8 cellular contexts compared by ENCODE assay signal in the genomic region with DNA sequence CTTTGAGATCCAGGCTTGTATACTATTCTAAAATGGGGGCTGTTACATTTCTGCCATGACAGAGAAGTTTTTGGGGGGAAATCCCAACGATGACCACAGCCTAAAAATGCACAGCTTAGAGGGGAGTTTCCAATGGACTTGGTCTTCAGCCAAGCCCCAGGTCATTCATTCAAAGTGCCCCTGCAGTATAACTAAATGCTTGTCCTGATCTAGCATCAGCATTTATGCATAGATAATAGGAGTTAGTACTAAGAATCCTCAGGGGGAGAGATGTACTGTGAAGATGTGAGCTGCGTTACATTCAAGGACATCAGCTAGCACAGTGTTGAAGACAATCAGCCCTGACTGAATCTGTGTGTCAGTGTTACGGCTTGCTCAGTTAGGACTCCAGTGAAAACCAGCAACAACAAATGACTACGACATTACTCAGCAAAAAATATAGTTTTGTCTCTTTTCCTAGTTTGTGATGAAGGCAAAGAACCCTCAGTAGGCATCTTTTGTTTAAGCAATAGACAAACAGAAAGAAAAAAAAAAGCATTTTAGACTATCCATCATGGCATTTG.
DNase-seq lines count a peak whose midpoint lies in the region; ATAC-seq, FAIRE-seq and TF ChIP-seq lines count a peak whose summit lies in the region.

No MANE protein-coding gene starts in this region.

- peak; percentile 47 for ATAC-seq in GM21447 (IDR thresholded peaks at IDR 0.05; ENCODE audit: unreplicated experiment)

- TF ChIP-seq POLR2A in GM12891 (IDR thresholded peaks at IDR 0.05; ENCODE audit: low read depth, low read length), result peak; percentile 93

- DNase-seq in GM12891 (ENCODE audit: insufficient read length, low spot score), result no peak
- DNase-seq in HK-2 (ENCODE audit: unreplicated experiment), result peak; percentile 30
- DNase-seq in fibroblast of peridontal ligament (ENCODE audit: extremely low read depth), result peak; percentile 53
- DNase-seq in amygdala (lab: John Stamatoyannopoulos, UW), result no peak
- no peak for DNase-seq in CD1c-positive myeloid dendritic cell (ENCODE audit: extremely low spot score)
- no peak for DNase-seq in HUDEP-2 (lab: John Stamatoyannopoulos, UW; ENCODE audit: unreplicated experiment in 76 of 76)
- DNase-seq in GDM1 (lab: John Stamatoyannopoulos, UW), result no peak

- peak; percentile 66 for FAIRE-seq in GM12891 (lab: Jason Lieb, UNC)

TF ChIP-seq in GM12891, 5 proteins besides CTCF, POLR2A, EP300 and RAD21:
- TF ChIP-seq POU2F2 (IDR thresholded peaks at IDR 0.05; ENCODE audit: low read depth, low read length) (peak; percentile 78), PAX5 (IDR thresholded peaks at IDR 0.05; ENCODE audit: insufficient read depth, low read length, severe bottlenecking) (no peak), POLR2AphosphoS5 (IDR thresholded peaks at IDR 0.05; ENCODE audit: low read depth, low read length) (peak; percentile 83; the same call in 1 of the 2 replicates)

Comparison
In these comparisons a context has a peak if more than half of its experiments do, and no peak if none do; other contexts are left out.
1. DNase-seq: peak in HK-2 (single experiment) and fibroblast of peridontal ligament (single experiment); none in GM12891 (single experiment), amygdala (0 of 56), CD1c-positive myeloid dendritic cell (single experiment), HUDEP-2 (0 of 76) and GDM1 (single experiment).